8 cellular contexts compared by ENCODE assay signal in the genomic region with DNA sequence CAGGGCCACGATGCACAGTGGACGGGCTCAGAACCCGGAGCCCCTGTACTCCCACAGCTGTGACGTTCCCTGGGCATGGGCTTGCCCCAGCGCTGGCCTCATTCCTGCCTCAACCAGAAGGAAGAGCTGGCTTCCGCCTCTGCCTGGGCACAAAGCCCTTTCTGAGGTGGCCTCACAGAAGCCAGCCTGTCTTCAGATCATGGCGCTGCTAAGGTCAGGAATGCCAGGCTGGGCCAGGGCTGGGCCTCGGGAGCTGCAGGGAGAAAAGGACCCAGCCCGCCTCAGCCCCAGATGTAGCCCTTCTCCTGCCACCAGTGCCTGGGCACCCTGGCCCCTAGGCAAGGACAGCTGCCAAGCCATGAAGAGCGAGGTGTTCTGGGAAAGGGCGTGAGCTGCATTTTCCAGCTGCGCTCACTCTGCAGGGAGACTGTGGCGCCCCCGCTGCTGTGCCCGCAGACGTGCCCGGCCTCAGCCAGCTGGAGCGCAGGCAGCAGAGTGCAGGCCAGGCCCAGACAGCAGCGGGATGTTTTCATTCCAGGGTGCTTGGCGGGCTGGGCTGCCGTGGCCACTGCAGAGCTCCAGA. TPM values are rescaled to one million over a fixed set of nuclear protein-coding genes. Genes with fewer than 3 reads are reported as not detected.
DNase-seq lines count a peak whose midpoint lies in the region; ATAC-seq, FAIRE-seq and TF ChIP-seq lines count a peak whose summit lies in the region.
"Not testable (repeated sequence)": the region's sequence is repeated elsewhere in the genome, so short reads cannot be mapped to it uniquely, and the experiment has no call there.
"Had no signal": no experiment of that assay in that cellular context is flagged by ENCODE, and none has a peak within 500 bp of the region (broad histone marks: within the 10 kb centered on the region; RNA-seq: fewer than 3 reads in every experiment).

No MANE protein-coding gene starts in this region.

- H4K8ac ChIP-seq in trophoblast cell (ENCODE audit: low read depth, low read length): not testable (repeated sequence)

- not testable (repeated sequence) for H3K4me3 Mint-ChIP-seq in astrocyte (ENCODE audit: unreplicated experiment)

- H3K9me1 ChIP-seq in endothelial cell of umbilical vein (replicated peaks; ENCODE audit: control insufficient read depth, extremely low read depth, insufficient read depth, low read length): not testable (repeated sequence)

- not testable (repeated sequence) for H3K27ac Mint-ChIP-seq in astrocyte (ENCODE audit: unreplicated experiment)

- dilution Hi-C loops in endothelial cell of umbilical vein (cut with MboI; ENCODE audit: extremely low pct_ligation_motif_present, low sequenced_read_pairs): not testable (repeated sequence)

- H2BK12ac ChIP-seq in trophoblast cell (ENCODE audit: low read length): peak overlapping the region; percentile 72

- H3K27me3 Mint-ChIP-seq in astrocyte (ENCODE audit: low read depth, unreplicated experiment): not testable (repeated sequence)

- H3K4me2 ChIP-seq in astrocyte (ENCODE audit: low read length): peak overlapping the region; percentile 52
- not testable (repeated sequence) for H3K4me2 ChIP-seq in endothelial cell of umbilical vein (ENCODE audit: insufficient read depth, low read length); trophoblast cell (ENCODE audit: low read length)

- not testable (repeated sequence) for H3K23ac ChIP-seq in trophoblast cell (ENCODE audit: low read length)

- POLR2A ChIA-PET in endothelial cell of umbilical vein (lab: Charles Lee): not testable (repeated sequence)

- not testable (repeated sequence) for FAIRE-seq in astrocyte (lab: Jason Lieb, UNC)
- FAIRE-seq in endothelial cell of umbilical vein (lab: Jason Lieb, UNC): peak; percentile 67

- BruUV-seq in endothelial cell of umbilical vein (replicated peaks; lab: Mats Ljungman, UMichigan): not testable (repeated sequence)

- H3K9ac ChIP-seq in astrocyte (ENCODE audit: low read length): peak overlapping the region; percentile 27
- not testable (repeated sequence) for H3K9ac ChIP-seq in endothelial cell of umbilical vein (replicated peaks; ENCODE audit: extremely low read depth, insufficient read depth, low read length); trophoblast cell (ENCODE audit: low read length)
- peak overlapping the region in 1 of 5 donors; percentile 35 for H3K9ac ChIP-seq in subcutaneous abdominal adipose tissue (ENCODE audit: low read length in 5 of 5)

- not testable (repeated sequence) for H3K36me3 Mint-ChIP-seq in astrocyte (ENCODE audit: low read depth, unreplicated experiment)

- not testable (repeated sequence) for TF ChIP-seq CTCF in astrocyte (IDR thresholded peaks at IDR 0.05; ENCODE audit: insufficient read depth, low read depth, low read length); lung (IDR thresholded peaks at IDR 0.05; ENCODE audit: control extremely low read depth, extremely low read depth)
- peak in 1 of 2 donors; percentile 1 for TF ChIP-seq CTCF in endothelial cell of umbilical vein (IDR thresholded peaks at IDR 0.05; ENCODE audit: extremely low read depth in 1 of 2, insufficient read depth in 1 of 2, low read depth in 1 of 2, low read length in 2 of 2)

- H3K4ac ChIP-seq in trophoblast cell (ENCODE audit: low read depth, low read length): peak overlapping the region; percentile 59

- not testable (repeated sequence) for H2BK120ac ChIP-seq in trophoblast cell (ENCODE audit: insufficient read depth, low read length, poor library complexity)

- peak; percentile 61 for DNase-seq in LHCN-M2 (ENCODE audit: low read depth)
- not testable (repeated sequence) for DNase-seq in astrocyte (ENCODE audit: low read depth); endothelial cell of umbilical vein (ENCODE audit: low read depth, low spot score); lung (ENCODE audit: low spot score); trophoblast cell
- peak; percentile 84 for DNase-seq in cardiac septum (ENCODE audit: low spot score)

- not testable (repeated sequence) for H2BK5ac ChIP-seq in trophoblast cell (ENCODE audit: low read depth, low read length, poor library complexity)

- CTCF ChIA-PET in endothelial cell of umbilical vein (lab: Charles Lee): interaction anchor here (1.3 kb wide), 1 partner anchor 14 kb away, joined by 6 read pairs; no protein-coding TSS in a partner anchor

- TF ChIP-seq POLR2A in endothelial cell of umbilical vein (IDR thresholded peaks at IDR 0.05; ENCODE audit: low read depth, low read length): not testable (repeated sequence)

- H3K4me1 Mint-ChIP-seq in astrocyte (ENCODE audit: low read depth, unreplicated experiment): peaks cover 15% of the 10 kb centered on the region

- H3K36me3 ChIP-seq in astrocyte (ENCODE audit: insufficient read depth, low read length); endothelial cell of umbilical vein (ENCODE audit: control insufficient read depth in 2 of 2, extremely low read depth in 1 of 2, insufficient read depth in 2 of 2, low read length in 2 of 2); lung (ENCODE audit: control insufficient read depth in 2 of 2, insufficient read depth in 2 of 2, low read length in 2 of 2); trophoblast cell (ENCODE audit: control insufficient read depth in 1 of 2, insufficient read depth in 2 of 2, low read length in 2 of 2); subcutaneous abdominal adipose tissue (ENCODE audit: control insufficient read depth in 5 of 5, insufficient read depth in 5 of 5, low read length in 5 of 5): not testable (repeated sequence)

- H3K4me1 ChIP-seq in astrocyte (ENCODE audit: insufficient read depth, low read length): peaks cover 44% of the 10 kb centered on the region
- H3K4me1 ChIP-seq in endothelial cell of umbilical vein (ENCODE audit: control insufficient read depth, extremely low read depth, insufficient read depth, low read length): peaks cover 37% of the 10 kb centered on the region
- H3K4me1 ChIP-seq in lung (ENCODE audit: control insufficient read depth in 2 of 2, insufficient read depth in 2 of 2, low read length in 2 of 2): peaks cover 8 to 28% of the 10 kb centered on the region in 2 donors
- peaks cover 31 to 36% of the 10 kb centered on the region in 2 experiments for H3K4me1 ChIP-seq in trophoblast cell (ENCODE audit: control insufficient read depth in 1 of 2, insufficient read depth in 2 of 2, low read length in 2 of 2)
- peaks cover 2 to 79% (median 66%) of the 10 kb centered on the region in 5 donors for H3K4me1 ChIP-seq in subcutaneous abdominal adipose tissue (ENCODE audit: control insufficient read depth in 5 of 5, insufficient read depth in 5 of 5, low read length in 5 of 5)

- intact Hi-C loops in endothelial cell of umbilical vein (cut with micrococcal nuclease); cardiac septum (cut with DNase I): not testable (repeated sequence)

- H3K27me3 ChIP-seq in astrocyte (ENCODE audit: insufficient read depth, low read length); endothelial cell of umbilical vein (ENCODE audit: control insufficient read depth in 2 of 2, insufficient read depth in 2 of 2, low read length in 2 of 2); lung (ENCODE audit: control insufficient read depth, insufficient read depth); trophoblast cell (ENCODE audit: insufficient read depth, low read length); subcutaneous abdominal adipose tissue (ENCODE audit: control insufficient read depth in 5 of 5, insufficient read depth in 4 of 5, low read length in 5 of 5): not testable (repeated sequence)

- not testable (repeated sequence) for H3K4me3 ChIP-seq in astrocyte (ENCODE audit: insufficient read depth, low read depth, low read length); endothelial cell of umbilical vein (replicated peaks in 1 of 3; ENCODE audit: insufficient read depth in 1 of 3, low read depth in 1 of 3, low read length in 3 of 3); lung; trophoblast cell (ENCODE audit: low read depth, low read length); subcutaneous abdominal adipose tissue (ENCODE audit: low read depth in 1 of 5, low read length in 5 of 5)

- not testable (repeated sequence) for H3K27ac ChIP-seq in astrocyte (ENCODE audit: low read depth, low read length); trophoblast cell (ENCODE audit: low read depth, low read length)
- H3K27ac ChIP-seq in endothelial cell of umbilical vein (ENCODE audit: insufficient read depth, low read depth, low read length): peak overlapping the region; percentile 7
- H3K27ac ChIP-seq in lung (ENCODE audit: low read depth in 1 of 2, low read length in 1 of 2): peak overlapping the region; percentile 71 to 91
- peak overlapping the region; percentile 70 for H3K27ac ChIP-seq in subcutaneous abdominal adipose tissue (ENCODE audit: low read depth, low read length)

- peaks cover 10% of the 10 kb centered on the region for H4K20me1 ChIP-seq in astrocyte (ENCODE audit: insufficient read depth, low read length)
- not testable (repeated sequence) for H4K20me1 ChIP-seq in endothelial cell of umbilical vein (replicated peaks; ENCODE audit: control insufficient read depth, extremely low read depth, insufficient read depth, low read length)

- H3K79me2 ChIP-seq in astrocyte (ENCODE audit: insufficient read depth, low read length) (peaks cover 66% of the 10 kb centered on the region), endothelial cell of umbilical vein (ENCODE audit: control insufficient read depth, insufficient read depth, low read length) (peaks cover 33% of the 10 kb centered on the region), trophoblast cell (ENCODE audit: control insufficient read depth, insufficient read depth, low read length, poor library complexity) (peaks cover 13% of the 10 kb centered on the region)

- not testable (repeated sequence) for H2AFZ ChIP-seq in astrocyte (ENCODE audit: low read depth, low read length); endothelial cell of umbilical vein (ENCODE audit: low read depth, low read length); trophoblast cell (ENCODE audit: insufficient read depth, low read length, poor library complexity)

- peaks cover 23% of the 10 kb centered on the region for H3K79me1 ChIP-seq in trophoblast cell (ENCODE audit: low read length)

- not testable (repeated sequence) for H3K9me3 Mint-ChIP-seq in astrocyte (ENCODE audit: unreplicated experiment)

- ATAC-seq in lung (ENCODE audit: insufficient read depth, low FRiP score): not testable (repeated sequence)

- 44 to 45% methylated on average over 17 to 21 of the region's 21 CpGs for WGBS in lung, 2 donors
- no CpG with 5 or more reads among the region's 21 CpGs for WGBS in trophoblast cell (ENCODE audit: extremely low coverage, insufficient coverage, insufficient read length)

- H3K14ac ChIP-seq in trophoblast cell (ENCODE audit: low read length): peak overlapping the region; percentile 65

- H4K91ac ChIP-seq in trophoblast cell (ENCODE audit: low read depth, low read length): peak overlapping the region; percentile 87

- H4K12ac ChIP-seq in trophoblast cell (ENCODE audit: low read depth, low read length): peak overlapping the region; percentile 56

- H3K18ac ChIP-seq in trophoblast cell (ENCODE audit: low read length): peak overlapping the region; percentile 40

- H2AK5ac ChIP-seq in trophoblast cell (ENCODE audit: low read length): not testable (repeated sequence)

- H3K9me3 ChIP-seq in astrocyte (ENCODE audit: insufficient read depth, low read depth, low read length); endothelial cell of umbilical vein (replicated peaks; ENCODE audit: control insufficient read depth, insufficient read depth, low read length); lung (ENCODE audit: control insufficient read depth in 2 of 2, insufficient read depth in 1 of 2, low read length in 1 of 2); trophoblast cell (ENCODE audit: insufficient read depth, low read depth, low read length); subcutaneous abdominal adipose tissue (ENCODE audit: control insufficient read depth in 5 of 5, low read length in 5 of 5): not testable (repeated sequence)

RNA-seq across cellular contexts. Expression of gene PKD1, which starts 9.4 kb away (rescaled TPM):
- 83.5 and 99.2 TPM in 2 replicates for total RNA-seq in LHCN-M2 (2014; rRNA removed)
- 30.2 TPM for polyA plus RNA-seq in LHCN-M2 (2012)
- 112 and 128 TPM in 2 replicates for total RNA-seq in astrocyte
- total RNA-seq in endothelial cell of umbilical vein: 92.1 and 102 TPM in 2 replicates
- polyA plus RNA-seq in endothelial cell of umbilical vein: 52.5 and 62.3 TPM in 2 replicates
- polyA plus RNA-seq in endothelial cell of umbilical vein (2011; cell fraction: cytosol; rRNA removed): 20.5 and 29.6 TPM in 2 replicates
- 217 and 232 TPM in 2 replicates for polyA plus RNA-seq in endothelial cell of umbilical vein (2011; cell fraction: nucleus; rRNA removed)
- 29.5 and 54.6 TPM in 2 replicates for polyA plus RNA-seq in endothelial cell of umbilical vein (2012)
- 44.6 and 60.3 TPM in 2 replicates for polyA minus RNA-seq in endothelial cell of umbilical vein
- polyA minus RNA-seq in endothelial cell of umbilical vein (2011; cell fraction: cytosol; rRNA and poly(A)+ RNA removed): 26.5 TPM
- 88.4 and 152 TPM in 2 replicates for polyA minus RNA-seq in endothelial cell of umbilical vein (2011; cell fraction: nucleus; rRNA and poly(A)+ RNA removed)
- total RNA-seq in cardiac septum: 178 TPM
- 100 to 1,000 TPM in 1 of 2 donors, 10 to 100 TPM in 1; 82.9 to 128 TPM for total RNA-seq in lung
- 10 to 100 TPM; 39.1 to 46.3 TPM for polyA plus RNA-seq in lung
- 23.3 and 23.8 TPM in 2 replicates for polyA plus RNA-seq in trophoblast cell (2013)

RNA-seq across cellular contexts. Expression of gene RAB26, which starts 22.2 kb away (rescaled TPM):
- total RNA-seq in LHCN-M2 (2014; rRNA removed) (1.6 and 2.0 TPM in 2 replicates), astrocyte (1.2 and 1.4 TPM in 2 replicates), endothelial cell of umbilical vein (0.91 and 1.6 TPM in 2 replicates), cardiac septum (2.2 TPM), lung (under 1 TPM; 0.48 to 0.95 TPM)
- 2.2 TPM for polyA plus RNA-seq in LHCN-M2 (2012)
- polyA plus RNA-seq in endothelial cell of umbilical vein (2.0 and 3.1 TPM in 2 replicates), lung (1 to 10 TPM in 1 of 2 donors, under 1 TPM in 1; 0.30 to 1.0 TPM)
- polyA plus RNA-seq in endothelial cell of umbilical vein (2011; cell fraction: cytosol; rRNA removed): 1.1 and 1.8 TPM in 2 replicates
- 11.3 and 12.3 TPM in 2 replicates for polyA plus RNA-seq in endothelial cell of umbilical vein (2011; cell fraction: nucleus; rRNA removed)
- 0.82 and 1.3 TPM in 2 replicates for polyA plus RNA-seq in endothelial cell of umbilical vein (2012)
- polyA minus RNA-seq in endothelial cell of umbilical vein: 1.3 and 1.8 TPM in 2 replicates
- 6.5 TPM for polyA minus RNA-seq in endothelial cell of umbilical vein (2011; cell fraction: cytosol; rRNA and poly(A)+ RNA removed)
- polyA minus RNA-seq in endothelial cell of umbilical vein (2011; cell fraction: nucleus; rRNA and poly(A)+ RNA removed): 1.3 and 2.3 TPM in 2 replicates
- 0.60 and 0.65 TPM in 2 replicates for polyA plus RNA-seq in trophoblast cell (2013)
- total RNA-seq: CD4-positive, CD25-positive, alpha-beta regulatory T cell had no signal

RNA-seq across cellular contexts. Expression of gene TRAF7, which starts 29.3 kb away (rescaled TPM):
- total RNA-seq in LHCN-M2 (2014; rRNA removed) (125 and 134 TPM in 2 replicates), astrocyte (92.1 and 93.1 TPM in 2 replicates), endothelial cell of umbilical vein (141 and 159 TPM in 2 replicates), cardiac septum (35.7 TPM), lung (10 to 100 TPM; 33.4 to 74.2 TPM)
- 96.9 TPM for polyA plus RNA-seq in LHCN-M2 (2012)
- polyA plus RNA-seq in endothelial cell of umbilical vein (175 and 191 TPM in 2 replicates), lung (10 to 100 TPM; 44.8 to 51.9 TPM)
- 135 and 165 TPM in 2 replicates for polyA plus RNA-seq in endothelial cell of umbilical vein (2011; cell fraction: cytosol; rRNA removed)
- 229 and 253 TPM in 2 replicates for polyA plus RNA-seq in endothelial cell of umbilical vein (2011; cell fraction: nucleus; rRNA removed)
- 99.6 and 120 TPM in 2 replicates for polyA plus RNA-seq in endothelial cell of umbilical vein (2012)
- 121 and 138 TPM in 2 replicates for polyA minus RNA-seq in endothelial cell of umbilical vein
- 49.9 TPM for polyA minus RNA-seq in endothelial cell of umbilical vein (2011; cell fraction: cytosol; rRNA and poly(A)+ RNA removed)
- polyA minus RNA-seq in endothelial cell of umbilical vein (2011; cell fraction: nucleus; rRNA and poly(A)+ RNA removed): 41.3 and 68.6 TPM in 2 replicates
- 109 and 111 TPM in 2 replicates for polyA plus RNA-seq in trophoblast cell (2013)
